ENCODE assay signal across 8 cellular contexts in the genomic region with DNA sequence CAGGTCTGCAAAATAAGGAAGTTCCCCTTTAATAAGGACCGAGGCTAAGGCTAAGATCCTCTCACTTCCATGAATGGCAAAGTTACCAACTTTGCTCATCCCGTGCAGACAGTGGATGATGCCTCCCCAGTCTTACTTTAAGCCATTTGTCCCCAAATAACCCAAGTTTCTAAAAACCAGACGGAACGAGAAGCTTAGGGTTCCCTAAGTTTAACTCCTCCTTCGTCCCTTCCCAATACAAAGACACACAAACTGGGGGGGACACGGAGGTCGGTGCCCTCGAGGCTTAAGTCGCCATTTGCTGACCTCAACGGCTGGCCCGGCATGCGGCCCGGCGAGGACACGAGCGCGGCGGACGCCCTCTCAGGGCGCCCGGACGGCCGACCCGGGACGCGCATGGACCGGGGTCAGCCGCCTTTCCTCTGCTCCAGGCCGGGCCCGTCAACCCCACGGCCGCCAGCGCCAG. TPM values are rescaled to one million over a fixed set of nuclear protein-coding genes. Genes with fewer than 3 reads are reported as not detected.
DNase-seq lines count a peak whose midpoint lies in the region; ATAC-seq, FAIRE-seq and TF ChIP-seq lines count a peak whose summit lies in the region.

No MANE protein-coding gene starts in this region.

- H3K9me1 ChIP-seq in K562 (ENCODE audit: control insufficient read depth, insufficient read depth, low read length), result peaks cover 3% of the 10 kb centered on the region

- BruUV-seq in Calu3 (replicated peaks; lab: Mats Ljungman, UMichigan) (no TSS peak), K562 (replicated peaks; lab: Mats Ljungman, UMichigan) (no TSS peak)

- FAIRE-seq in K562 (lab: Jason Lieb, UNC), result peak; percentile 61

- no peaks in the 10 kb centered on the region for H3K9me3 Mint-ChIP-seq in Calu3 (ENCODE audit: low read depth, unreplicated experiment)

- peak overlapping the region; percentile 90 for H2AFZ ChIP-seq in K562 (ENCODE audit: low read depth, low read length)

- H3K36me3 Mint-ChIP-seq in Calu3 (ENCODE audit: insufficient read depth, unreplicated experiment), result peaks cover 20% of the 10 kb centered on the region

- CTCF ChIA-PET in Calu3 (lab: Charles Lee), result interaction anchor here (0.6 kb wide), 1 partner anchor 525 kb away, joined by 3 read pairs; no protein-coding TSS in a partner anchor
- CTCF ChIA-PET in K562 (lab: Yijun Ruan, JAX; ENCODE audit: low intra/inter-chr PET ratio), result no interaction called here

- H3K4me1 ChIP-seq in Peyer's patch, result peaks cover 0 to 12% (median 2%) of the 10 kb centered on the region in 4 donors
- peaks cover 14 to 19% of the 10 kb centered on the region in 2 experiments for H3K4me1 ChIP-seq in K562 (replicated peaks in 1 of 2; ENCODE audit: control insufficient read depth in 2 of 2, insufficient read depth in 2 of 2, low read length in 2 of 2)
- H3K4me1 ChIP-seq in iPS-18a (ENCODE audit: control insufficient read depth, low read depth, low read length), result peaks cover 29% of the 10 kb centered on the region

- peaks cover 67% of the 10 kb centered on the region for H3K79me2 ChIP-seq in K562 (ENCODE audit: control insufficient read depth, insufficient read depth, low read length)

- 1% methylated on average over 32 of the region's 33 CpGs for WGBS in K562 (ENCODE audit: insufficient coverage, low coverage, missing lambda C conversion rate)

- peak overlapping the region; percentile 98 for H3K4me2 ChIP-seq in K562 (ENCODE audit: insufficient read depth, low read length)

- H3K27me3 ChIP-seq in Peyer's patch, result no peaks in the 10 kb centered on the region
- no peaks in the 10 kb centered on the region for H3K27me3 ChIP-seq in K562 (ENCODE audit: control insufficient read depth in 2 of 2, insufficient read depth in 2 of 2, low read length in 2 of 2)
- no peaks in the 10 kb centered on the region for H3K27me3 ChIP-seq in iPS-18a (ENCODE audit: control insufficient read depth, insufficient read depth, low read length)

- H3K4me1 Mint-ChIP-seq in Calu3 (ENCODE audit: low read depth, unreplicated experiment), result peaks cover 14% of the 10 kb centered on the region

- DNase-seq in Calu3 (peak; percentile 12), Peyer's patch (peak in 1 of 3 donors; percentile 59), K562 (ENCODE audit: extremely low read depth in 1 of 4, low spot score in 3 of 4) (peak in 2 of 4 experiments; percentile 43 to 75), skeletal muscle cell (ENCODE audit: low read depth) (no peak), NCI-H2029 (lab: John Stamatoyannopoulos, UW) (no peak)

- peak overlapping the region; percentile 87 for H3K4me3 Mint-ChIP-seq in Calu3 (ENCODE audit: low read depth, unreplicated experiment)

- H4K20me1 ChIP-seq in K562 (replicated peaks; ENCODE audit: control insufficient read depth, insufficient read depth, low read length), result peaks cover 11% of the 10 kb centered on the region; the same call in 1 of the 2 replicates

- in situ Hi-C loops in K562 (cut with MboI), result loop anchor here (5.0 kb wide), 1 partner anchor 77 kb away; the partner anchor contains the start of gene EPM2A

- intact Hi-C loops in Calu3 (cut with micrococcal nuclease; ENCODE audit: unreplicated experiment), result loop anchor here (5.0 kb wide), 1 partner anchor 42 kb away; no protein-coding TSS in a partner anchor
- intact Hi-C loops in K562 (cut with micrococcal nuclease), result loop anchor here (1.0 to 10.0 kb wide), 5 partner anchors 29 to 1269 kb away; partner anchors contain the start of gene SHPRH

- TF ChIP-seq RAD21 in K562 (CRISPR knock-in tag; conservative IDR thresholded peaks at IDR 0.05 in 1 of 2, IDR thresholded peaks at IDR 0.05 in 1 of 2), result no peak

- TF ChIP-seq POLR2A in Peyer's patch (IDR thresholded peaks at IDR 0.05), result no peak
- TF ChIP-seq POLR2A in K562 (conservative IDR thresholded peaks at IDR 0.05), result no peak; the same call in 1 of the 2 replicates

- no peak for TF ChIP-seq EP300 in K562 (IDR thresholded peaks at IDR 0.05; ENCODE audit: low read length)

- H3K36me3 ChIP-seq in Peyer's patch (no peaks in the 10 kb centered on the region), K562 (ENCODE audit: control insufficient read depth, insufficient read depth, low read length) (peaks cover 11% of the 10 kb centered on the region), iPS-18a (ENCODE audit: control insufficient read depth, low read depth, low read length) (no peaks in the 10 kb centered on the region)

- H3K9ac ChIP-seq in K562 (ENCODE audit: insufficient read depth in 1 of 2, low read depth in 2 of 2, low read length in 2 of 2) (peak overlapping the region; percentile 89 to 98), iPS-18a (ENCODE audit: low read length) (peak overlapping the region; percentile 97)

- H3K27ac Mint-ChIP-seq in Calu3 (ENCODE audit: unreplicated experiment), result peak overlapping the region; percentile 82

- no peaks in the 10 kb centered on the region for H3K9me3 ChIP-seq in Peyer's patch
- H3K9me3 ChIP-seq in K562 (replicated peaks; ENCODE audit: control insufficient read depth, insufficient read depth, low read depth, low read length), result no peaks in the 10 kb centered on the region
- no peaks in the 10 kb centered on the region for H3K9me3 ChIP-seq in iPS-18a (ENCODE audit: control insufficient read depth, low read depth, low read length)

- no peaks in the 10 kb centered on the region for H3K27me3 Mint-ChIP-seq in Calu3 (ENCODE audit: unreplicated experiment)

- peak overlapping the region; percentile 53 to 92 (median 74) for H3K4me3 ChIP-seq in Peyer's patch
- peak overlapping the region; percentile 66 for H3K4me3 ChIP-seq in K562
- H3K4me3 ChIP-seq in iPS-18a (ENCODE audit: low read length), result peak overlapping the region; percentile 100
- H3K4me3 ChIP-seq in skeletal muscle cell (ENCODE audit: low read depth, low read length), result peak overlapping the region; percentile 78

- ATAC-seq in GM19397 (IDR thresholded peaks at IDR 0.05; ENCODE audit: unreplicated experiment) (peak; percentile 9), HG03432 (IDR thresholded peaks at IDR 0.05; ENCODE audit: unreplicated experiment) (peak; percentile 16), K562 (peak; percentile 54)

- H3K27ac ChIP-seq in Peyer's patch, result peak overlapping the region; percentile 80 to 96 (median 90)
- peak overlapping the region; percentile 95 for H3K27ac ChIP-seq in K562 (ENCODE audit: extremely low read depth, low read depth, low read length)
- peak overlapping the region; percentile 96 for H3K27ac ChIP-seq in iPS-18a (ENCODE audit: low read length)

- POLR2A ChIA-PET in K562 (lab: Yijun Ruan, JAX), result interaction anchor here (0.6 to 2.3 kb wide), 14 partner anchors 8 to 150 kb away, joined by 3 to 16 read pairs (median 4); partner anchors contain the start of genes EPM2A and SHPRH

- TF ChIP-seq CTCF in Calu3 (IDR thresholded peaks at IDR 0.05; ENCODE audit: unreplicated experiment), result no peak
- no peak for TF ChIP-seq CTCF in Peyer's patch (IDR thresholded peaks at IDR 0.05)
- TF ChIP-seq CTCF in K562 (IDR thresholded peaks at IDR 0.05 in 2 of 3, conservative IDR thresholded peaks at IDR 0.05 in 1 of 3; ENCODE audit: insufficient read depth in 2 of 3, low read depth in 1 of 3, low read length in 3 of 3), result no peak

TF ChIP-seq in K562, 482 proteins besides CTCF, POLR2A, EP300 and RAD21 (continues in another document):
- TF ChIP-seq TEAD2 (tag; IDR thresholded peaks at IDR 0.05) (no peak), HDAC8 (tag; IDR thresholded peaks at IDR 0.05) (0 out of 2 replicates have a peak, but pooled peaks have one; percentile 73), ZNF347 (CRISPR knock-in tag; IDR thresholded peaks at IDR 0.05; ENCODE audit: low read depth) (no peak)

RNA-seq across cellular contexts. Expression of gene FBXO30, which starts 0.5 kb away (rescaled TPM):
- total RNA-seq in Calu3 (2022) (3.6 TPM in 2 replicates), Peyer's patch (1 to 10 TPM; 4.8 to 7.4 (median 6.9) TPM), K562 (2014; rRNA removed) (5.5 and 5.9 TPM in 2 replicates), K562 (2014; rRNA removed; fragmentation: Illumina TruSeq; extraction: Trizol) (9.4 and 10.0 TPM in 2 replicates), K562 (2015; rRNA removed; fragmentation: Illumina TruSeq; extraction: Trizol) (6.7 and 7.1 TPM in 2 replicates), K562 (2021) (11.1 and 11.8 TPM in 2 replicates)
- total RNA-seq in K562 (2011; cell fraction: chromatin; rRNA removed; ENCODE audit: low replicate concordance), result 6.6 and 33.3 TPM in 2 replicates
- total RNA-seq in K562 (2011; cell fraction: nucleolus; rRNA removed), result 3.3 and 6.4 TPM in 2 replicates
- 13.1 and 22.1 TPM in 2 replicates for total RNA-seq in K562 (2011; cell fraction: nucleoplasm; rRNA removed)
- polyA plus RNA-seq in K562 (2011; rRNA removed) (9.0 and 12.8 TPM in 2 replicates), K562 (2014; fragmentation: Illumina TruSeq; extraction: Trizol) (9.6 and 10.0 TPM in 2 replicates), K562 (2014; fragmentation: Nextera tagmentation; extraction: Ambion mirVana) (1 to 10 TPM; 3.6 to 3.7 TPM), K562 (2014; rRNA removed) (6.7 and 7.1 TPM in 2 replicates)
- polyA plus RNA-seq in K562 (2011; cell fraction: cytosol; rRNA removed), result 1.8 and 4.4 TPM in 2 replicates
- 4.8 and 6.1 TPM in 2 replicates for polyA plus RNA-seq in K562 (2011; cell fraction: nucleus; rRNA removed)
- polyA plus RNA-seq in K562 (2012), result 6.8 and 7.8 TPM in 2 replicates
- 27.3 and 27.8 TPM in 2 replicates for polyA minus RNA-seq in K562 (2011; rRNA and poly(A)+ RNA removed)
- polyA minus RNA-seq in K562 (2011; cell fraction: cytosol; rRNA and poly(A)+ RNA removed), result 5.6 and 7.0 TPM in 2 replicates
- polyA minus RNA-seq in K562 (2011; cell fraction: nucleus; rRNA and poly(A)+ RNA removed), result 13.2 and 24.0 TPM in 2 replicates
